In genomic region chr11:64146036-64146943, GRCh38 we compare ENCODE assay signal across 8 cellular contexts. TPM values are rescaled to one million over a fixed set of nuclear protein-coding genes. Genes with fewer than 3 reads are reported as not detected.
DNase-seq lines count a peak whose midpoint lies in the region; ATAC-seq and TF ChIP-seq lines count a peak whose summit lies in the region.

No MANE protein-coding gene starts in this region.

- H3K36me3 Mint-ChIP-seq in chondrocyte (ENCODE audit: low read depth): no peaks in the 10 kb centered on the region
- no peaks in the 10 kb centered on the region for H3K36me3 Mint-ChIP-seq in memory B cell

- H3K4me3 Mint-ChIP-seq in chondrocyte (ENCODE audit: unreplicated experiment) (no peak overlapping the region), memory B cell (no peak overlapping the region)

- DNase-seq in NCI-H2107 (lab: John Stamatoyannopoulos, UW): peak; percentile 42
- DNase-seq in NCI-H2107 treated with DMSO at 0.1 percent for 48 hours (lab: John Stamatoyannopoulos, UW; ENCODE audit: unreplicated experiment): no peak
- peak; percentile 92 for DNase-seq in NCI-H2171 treated with DMSO at 0.1 percent for 48 hours (lab: John Stamatoyannopoulos, UW)
- DNase-seq in chondrocyte (ENCODE audit: low spot score): no peak
- DNase-seq in memory B cell (ENCODE audit: low spot score in 2 of 2): peak; percentile 63 to 67
- DNase-seq in stimulated activated naive CD8-positive, alpha-beta T cell treated with anti-CD3 and anti-CD28 coated beads, Interleukin-15, Interleukin-2, amounts not matched to agents 100 U/mL and 50 U/mL, for 24 hours: peak; percentile 70

- TF ChIP-seq CTCF in chondrocyte (IDR thresholded peaks at IDR 0.05): peak; percentile 79

- H3K27me3 Mint-ChIP-seq in chondrocyte (ENCODE audit: low read depth) (no peaks in the 10 kb centered on the region), memory B cell (peaks cover 7% of the 10 kb centered on the region)

- H3K4me1 Mint-ChIP-seq in chondrocyte (ENCODE audit: low read depth) (peaks cover 3% of the 10 kb centered on the region), memory B cell (peaks cover 18% of the 10 kb centered on the region)

- peak; percentile 60 to 73 for ATAC-seq in activated CD4-positive, CD25-positive, alpha-beta regulatory T cell treated with anti-CD3 and anti-CD28 coated beads, Interleukin-2, amount 50 U/mL, for 24 hours
- ATAC-seq in memory B cell (ENCODE audit: low read depth): peak; percentile 76
- ATAC-seq in stimulated activated naive CD8-positive, alpha-beta T cell treated with anti-CD3 and anti-CD28 coated beads, Interleukin-15, Interleukin-2, amounts not matched to agents 100 U/mL and 50 U/mL, for 24 hours: peak; percentile 53
- ATAC-seq in GM21717 (IDR thresholded peaks at IDR 0.05; ENCODE audit: unreplicated experiment): no peak

- H3K27ac Mint-ChIP-seq in chondrocyte (ENCODE audit: unreplicated experiment) (no peak overlapping the region), memory B cell (no peak overlapping the region)

- H3K9me3 Mint-ChIP-seq in chondrocyte (ENCODE audit: low read depth) (no peaks in the 10 kb centered on the region), memory B cell (no peaks in the 10 kb centered on the region)

RNA-seq across cellular contexts. Expression of gene MACROD1, which starts 19.6 kb away (rescaled TPM):
- total RNA-seq in chondrocyte: 15.7 to 20.6 TPM (median 16.9 TPM) in 3 replicates

RNA-seq across cellular contexts. Expression of gene STIP1, which starts 39.7 kb away (rescaled TPM):
- 108 to 129 TPM (median 109 TPM) in 3 replicates for total RNA-seq in chondrocyte

Comparison
In these comparisons a context has a peak if more than half of its experiments do, and no peak if none do; other contexts are left out.
1. DNase-seq: peak in NCI-H2107 (single experiment), NCI-H2171 treated with DMSO at 0.1 percent for 48 hours (single experiment), memory B cell (2 of 2) and stimulated activated naive CD8-positive, alpha-beta T cell treated with anti-CD3 and anti-CD28 coated beads, Interleukin-15, Interleukin-2, amounts not matched to agents 100 U/mL and 50 U/mL, for 24 hours (single experiment); none in NCI-H2107 treated with DMSO at 0.1 percent for 48 hours (single experiment) and chondrocyte (single experiment).